ENCODE assay signal across 2 cellular contexts in the genomic region with DNA sequence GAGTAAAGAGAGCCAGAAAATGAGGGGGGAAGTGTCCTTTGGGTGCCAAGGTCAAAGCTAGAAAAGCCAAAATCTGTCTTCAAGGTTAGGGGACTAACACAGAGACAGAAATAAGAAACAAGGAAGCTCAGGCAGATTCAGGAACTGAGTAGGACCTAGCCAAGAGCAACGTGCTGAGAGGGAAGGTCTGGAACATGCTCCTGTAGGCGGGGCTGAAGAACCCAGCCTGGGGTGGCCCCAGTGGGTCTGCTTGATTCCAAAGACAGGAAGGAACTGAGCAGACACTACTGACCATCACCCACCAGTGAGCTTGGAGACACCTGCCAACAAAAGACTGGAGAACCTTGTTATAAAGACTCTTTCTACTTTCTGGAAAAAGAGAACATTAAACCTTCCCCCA.
TF ChIP-seq lines count a peak whose summit lies in the region.

No MANE protein-coding gene starts in this region.

TF ChIP-seq in GM12878, 131 proteins besides CTCF, POLR2A, EP300 and RAD21:
- no peak for TF ChIP-seq DPF2 (IDR thresholded peaks at IDR 0.05)
- peak; percentile 14; the same call in 1 of the 2 replicates for TF ChIP-seq SPI1 (IDR thresholded peaks at IDR 0.05; ENCODE audit: borderline replicate concordance, insufficient read depth, low read depth, low read length)
- TF ChIP-seq IKZF1 (conservative IDR thresholded peaks at IDR 0.05): no peak

TF ChIP-seq in WTC11, 78 proteins besides CTCF, POLR2A, EP300 and RAD21:
- no peak for TF ChIP-seq OVOL2 (CRISPR knock-in tag; IDR thresholded peaks at IDR 0.05; ENCODE audit: borderline replicate concordance)
- TF ChIP-seq, protein P1, sequence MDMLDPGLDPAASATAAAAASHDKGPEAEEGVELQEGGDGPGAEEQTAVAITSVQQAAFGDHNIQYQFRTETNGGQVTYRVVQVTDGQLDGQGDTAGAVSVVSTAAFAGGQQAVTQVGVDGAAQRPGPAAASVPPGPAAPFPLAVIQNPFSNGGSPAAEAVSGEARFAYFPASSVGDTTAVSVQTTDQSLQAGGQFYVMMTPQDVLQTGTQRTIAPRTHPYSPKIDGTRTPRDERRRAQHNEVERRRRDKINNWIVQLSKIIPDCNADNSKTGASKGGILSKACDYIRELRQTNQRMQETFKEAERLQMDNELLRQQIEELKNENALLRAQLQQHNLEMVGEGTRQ (CRISPR knock-in tag; IDR thresholded peaks at IDR 0.05): no peak
- TF ChIP-seq, protein P2, sequence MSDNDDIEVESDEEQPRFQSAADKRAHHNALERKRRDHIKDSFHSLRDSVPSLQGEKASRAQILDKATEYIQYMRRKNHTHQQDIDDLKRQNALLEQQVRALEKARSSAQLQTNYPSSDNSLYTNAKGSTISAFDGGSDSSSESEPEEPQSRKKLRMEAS (CRISPR knock-in tag; IDR thresholded peaks at IDR 0.05): no peak
- no peak for TF ChIP-seq JUN (CRISPR knock-in tag; IDR thresholded peaks at IDR 0.05)
- TF ChIP-seq TEAD1 (CRISPR knock-in tag; IDR thresholded peaks at IDR 0.05): no peak
- TF ChIP-seq, protein P3, sequence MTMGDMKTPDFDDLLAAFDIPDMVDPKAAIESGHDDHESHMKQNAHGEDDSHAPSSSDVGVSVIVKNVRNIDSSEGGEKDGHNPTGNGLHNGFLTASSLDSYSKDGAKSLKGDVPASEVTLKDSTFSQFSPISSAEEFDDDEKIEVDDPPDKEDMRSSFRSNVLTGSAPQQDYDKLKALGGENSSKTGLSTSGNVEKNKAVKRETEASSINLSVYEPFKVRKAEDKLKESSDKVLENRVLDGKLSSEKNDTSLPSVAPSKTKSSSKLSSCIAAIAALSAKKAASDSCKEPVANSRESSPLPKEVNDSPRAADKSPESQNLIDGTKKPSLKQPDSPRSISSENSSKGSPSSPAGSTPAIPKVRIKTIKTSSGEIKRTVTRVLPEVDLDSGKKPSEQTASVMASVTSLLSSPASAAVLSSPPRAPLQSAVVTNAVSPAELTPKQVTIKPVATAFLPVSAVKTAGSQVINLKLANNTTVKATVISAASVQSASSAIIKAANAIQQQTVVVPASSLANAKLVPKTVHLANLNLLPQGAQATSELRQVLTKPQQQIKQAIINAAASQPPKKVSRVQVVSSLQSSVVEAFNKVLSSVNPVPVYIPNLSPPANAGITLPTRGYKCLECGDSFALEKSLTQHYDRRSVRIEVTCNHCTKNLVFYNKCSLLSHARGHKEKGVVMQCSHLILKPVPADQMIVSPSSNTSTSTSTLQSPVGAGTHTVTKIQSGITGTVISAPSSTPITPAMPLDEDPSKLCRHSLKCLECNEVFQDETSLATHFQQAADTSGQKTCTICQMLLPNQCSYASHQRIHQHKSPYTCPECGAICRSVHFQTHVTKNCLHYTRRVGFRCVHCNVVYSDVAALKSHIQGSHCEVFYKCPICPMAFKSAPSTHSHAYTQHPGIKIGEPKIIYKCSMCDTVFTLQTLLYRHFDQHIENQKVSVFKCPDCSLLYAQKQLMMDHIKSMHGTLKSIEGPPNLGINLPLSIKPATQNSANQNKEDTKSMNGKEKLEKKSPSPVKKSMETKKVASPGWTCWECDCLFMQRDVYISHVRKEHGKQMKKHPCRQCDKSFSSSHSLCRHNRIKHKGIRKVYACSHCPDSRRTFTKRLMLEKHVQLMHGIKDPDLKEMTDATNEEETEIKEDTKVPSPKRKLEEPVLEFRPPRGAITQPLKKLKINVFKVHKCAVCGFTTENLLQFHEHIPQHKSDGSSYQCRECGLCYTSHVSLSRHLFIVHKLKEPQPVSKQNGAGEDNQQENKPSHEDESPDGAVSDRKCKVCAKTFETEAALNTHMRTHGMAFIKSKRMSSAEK (CRISPR knock-in tag; IDR thresholded peaks at IDR 0.05; ENCODE audit: borderline replicate concordance): no peak
- TF ChIP-seq JAZF1 (CRISPR knock-in tag; IDR thresholded peaks at IDR 0.05): no peak
TF ChIP-seq in WTC11: peak in this region for 0.
